Comparison of ENCODE assay signal across 8 cellular contexts in the genomic region with DNA sequence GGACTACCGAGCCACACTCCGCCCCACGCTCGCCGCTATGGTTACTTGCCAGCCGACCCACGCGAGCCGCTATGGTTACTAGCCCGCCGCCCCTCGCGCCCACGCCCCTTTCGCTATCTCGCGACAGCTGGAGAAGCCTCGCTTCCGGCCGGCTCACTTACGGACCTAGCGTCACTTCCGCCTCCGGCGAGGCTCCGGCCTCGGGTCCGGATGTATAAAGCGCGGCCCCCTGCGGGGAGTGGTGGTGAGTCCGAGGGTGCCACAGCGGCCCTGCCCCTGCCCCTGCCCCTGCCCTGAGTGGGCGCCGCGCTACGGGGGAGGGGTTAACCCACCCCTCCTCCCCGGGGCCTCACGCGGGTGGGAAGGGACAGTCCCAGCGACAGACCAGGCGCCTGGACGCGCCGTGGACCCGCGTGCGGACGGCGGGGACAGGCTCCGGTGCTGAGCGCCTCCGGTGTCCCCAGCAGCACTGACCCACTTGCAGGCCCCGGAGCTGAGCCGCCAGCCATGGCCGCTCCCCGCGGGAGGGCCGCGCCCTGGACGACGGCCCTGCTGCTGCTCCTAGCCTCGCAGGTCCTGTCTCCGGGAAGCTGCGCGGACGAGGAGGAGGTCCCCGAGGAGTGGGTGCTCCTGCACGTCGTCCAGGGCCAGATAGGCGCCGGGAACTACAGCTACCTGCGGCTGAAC. TPM values are rescaled to one million over a fixed set of nuclear protein-coding genes. Genes with fewer than 3 reads are reported as not detected.
DNase-seq lines count a peak whose midpoint lies in the region; ATAC-seq lines count a peak whose summit lies in the region.

C6orf120 (plus strand) TSS at position 174 of the 687 bp plus-strand sequence; CDS start at position 508, 334 bp downstream.
WDR27 (minus strand) TSS at position 77 of the 687 bp plus-strand sequence. CDS start 13,024 bp downstream, outside the sequence.

- CTCF ChIA-PET in activated CD4-positive, alpha-beta T cell treated with anti-CD3 and anti-CD28 coated beads, Interleukin-2, amount 10 ng/mL, durations not matched to agents 7 days and 5 days (lab: Charles Lee): interaction anchor here (0.8 to 2.6 kb wide), 5 partner anchors 10 to 815 kb away, joined by 3 to 11 read pairs (median 3); no protein-coding TSS in a partner anchor

- peak within 1 kb of the TSS; percentile 94 for H3K27ac ChIP-seq in BLaER1

- H3K4me3 ChIP-seq in BLaER1: peak within 1 kb of the TSS; percentile 92

- H3K4me1 ChIP-seq in BLaER1: peaks cover 57% of the 10 kb centered on the region

- ATAC-seq in GM19324 (IDR thresholded peaks at IDR 0.05; ENCODE audit: low FRiP score, unreplicated experiment): peak; percentile 97
- peak; percentile 90 for ATAC-seq in HG03469 (IDR thresholded peaks at IDR 0.05; ENCODE audit: unreplicated experiment)
- peak; percentile 93 for ATAC-seq in left lobe of liver

- POLR2A ChIA-PET in activated CD4-positive, alpha-beta T cell treated with anti-CD3 and anti-CD28 coated beads, Interleukin-2, amount 10 ng/mL, durations not matched to agents 7 days and 5 days (lab: Charles Lee): interaction anchor here (0.8 to 0.9 kb wide), 2 partner anchors 16 to 102 kb away, joined by 3 read pairs; no protein-coding TSS in a partner anchor

- peaks cover 49% of the 10 kb centered on the region for H3K4me1 Mint-ChIP-seq in activated CD4-positive, alpha-beta T cell treated with anti-CD3 and anti-CD28 coated beads, Interleukin-2, amount 10 ng/mL, durations not matched to agents 7 days and 5 days

- H3K27me3 Mint-ChIP-seq in activated CD4-positive, alpha-beta T cell treated with anti-CD3 and anti-CD28 coated beads, Interleukin-2, amount 10 ng/mL, durations not matched to agents 7 days and 5 days: no peaks in the 10 kb centered on the region

- peaks cover 52% of the 10 kb centered on the region for H4K20me1 ChIP-seq in BLaER1

- peak within 1 kb of the TSS; percentile 87 for H3K4me3 Mint-ChIP-seq in activated CD4-positive, alpha-beta T cell treated with anti-CD3 and anti-CD28 coated beads, Interleukin-2, amount 10 ng/mL, durations not matched to agents 7 days and 5 days

- DNase-seq in NCI-H526 treated with DMSO at 0.1 percent for 48 hours (lab: John Stamatoyannopoulos, UW) (peak; percentile 89), dedifferentiated amniotic fluid mesenchymal stem cell (ENCODE audit: extremely low spot score) (peak; percentile 97), left lobe of liver (ENCODE audit: low spot score) (peak; percentile 98)
- DNase-seq in activated CD4-positive, alpha-beta T cell treated with anti-CD3 and anti-CD28 coated beads, Interleukin-2, amount 10 ng/mL, durations not matched to agents 7 days and 5 days: peak; percentile 97
- peak; percentile 99 for DNase-seq in stimulated activated CD4-positive, alpha-beta T cell treated with anti-CD3 and anti-CD28 coated beads, Interleukin-2, amount 100 ng/mL, for 4 hours (ENCODE audit: low read depth)

- H3K9ac ChIP-seq in BLaER1: peak within 1 kb of the TSS; percentile 95

- peaks cover 8% of the 10 kb centered on the region for H3K9me3 ChIP-seq in BLaER1

- H3K4me2 ChIP-seq in BLaER1: peak within 1 kb of the TSS; percentile 90

- H3K27ac Mint-ChIP-seq in activated CD4-positive, alpha-beta T cell treated with anti-CD3 and anti-CD28 coated beads, Interleukin-2, amount 10 ng/mL, durations not matched to agents 7 days and 5 days: peak within 1 kb of the TSS; percentile 93

- no peaks in the 10 kb centered on the region for H3K9me3 Mint-ChIP-seq in activated CD4-positive, alpha-beta T cell treated with anti-CD3 and anti-CD28 coated beads, Interleukin-2, amount 10 ng/mL, durations not matched to agents 7 days and 5 days

- no peaks in the 10 kb centered on the region for H3K27me3 ChIP-seq in BLaER1

- peaks cover 28% of the 10 kb centered on the region for H3K36me3 ChIP-seq in BLaER1

- peaks cover 21% of the 10 kb centered on the region for H3K36me3 Mint-ChIP-seq in activated CD4-positive, alpha-beta T cell treated with anti-CD3 and anti-CD28 coated beads, Interleukin-2, amount 10 ng/mL, durations not matched to agents 7 days and 5 days (ENCODE audit: low read depth)

RNA-seq across cellular contexts. Expression of gene C6orf120, which starts in this region (rescaled TPM):
- 10 to 100 TPM; 17.0 to 20.9 TPM for total RNA-seq in activated CD4-positive, alpha-beta T cell treated with anti-CD3 and anti-CD28 coated beads, Interleukin-2, amount 10 ng/mL, durations not matched to agents 7 days and 5 days
- total RNA-seq in left lobe of liver: 18.9 TPM

RNA-seq across cellular contexts. Expression of gene WDR27, which starts in this region (rescaled TPM):
- 10 to 100 TPM; 18.1 to 21.9 TPM for total RNA-seq in activated CD4-positive, alpha-beta T cell treated with anti-CD3 and anti-CD28 coated beads, Interleukin-2, amount 10 ng/mL, durations not matched to agents 7 days and 5 days
- 19.5 TPM for total RNA-seq in left lobe of liver

Comparison
In these comparisons a context has a peak if more than half of its experiments do, and no peak if none do; other contexts are left out.
1. Peak in every context shown above with its lines: DNase-seq, ATAC-seq, H3K4me3 ChIP-seq and H3K27ac ChIP-seq.